In the genomic region with DNA sequence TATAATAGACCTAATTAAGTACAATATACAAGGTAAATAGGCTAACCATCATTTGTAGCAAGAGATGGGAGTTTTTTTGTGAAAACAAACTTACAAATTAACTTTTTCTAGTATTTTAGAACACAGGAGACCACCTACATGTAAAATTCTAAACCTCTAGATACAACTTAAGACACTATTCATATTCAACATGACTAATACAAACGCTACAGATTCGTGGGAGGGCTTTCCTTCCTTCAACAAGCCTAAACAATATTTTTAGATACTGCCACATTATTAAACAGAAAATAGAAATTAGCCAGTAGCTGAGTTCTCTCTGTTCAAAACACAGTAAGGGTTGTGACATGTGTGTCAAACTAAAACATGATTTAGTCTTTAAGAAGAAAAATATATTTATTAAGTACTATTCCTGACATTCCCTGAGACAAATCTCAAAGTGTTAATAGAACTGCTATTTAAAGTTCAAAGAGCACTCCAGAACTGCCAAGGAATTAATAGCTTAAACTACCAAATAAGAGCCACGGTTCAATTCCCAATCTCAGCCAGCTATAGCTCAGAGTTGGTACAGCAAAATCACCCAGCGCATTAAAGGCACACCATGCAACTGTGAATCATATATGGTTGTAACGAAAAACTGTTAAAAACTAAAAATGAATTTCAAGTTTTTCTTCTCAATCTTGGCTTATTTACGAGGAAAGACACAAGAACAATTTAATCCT, we compare ENCODE assay signal across 17 cellular contexts. TPM values are rescaled to one million over a fixed set of nuclear protein-coding genes. Genes with fewer than 3 reads are reported as not detected.
DNase-seq lines count a peak whose midpoint lies in the region; ATAC-seq and TF ChIP-seq lines count a peak whose summit lies in the region.
"Had no signal": no experiment of that assay in that cellular context is flagged by ENCODE, and none has a peak within 500 bp of the region (broad histone marks: within the 10 kb centered on the region; RNA-seq: fewer than 3 reads in every experiment).

No MANE protein-coding gene starts in this region.

- H3K27ac ChIP-seq in BLaER1 treated with 17β-estradiol and CSF1 and Interleukin-3, amounts not matched to agents 10 nM and 100 nM: peak overlapping the region in 3 of 11 experiments; percentile 6 to 32 (median 15); a peak in 2 of 22 replicates
- H3K27ac ChIP-seq in HUES48 (ENCODE audit: low read depth, low read length): peak overlapping the region; percentile 23
- H3K27ac ChIP-seq: body of pancreas, lower lobe of right lung, Peyer's patch, vagina had no signal

- DNase-seq in cardiac fibroblast (ENCODE audit: low read depth in 2 of 2): peak; percentile 31 to 48
- DNase-seq in left lobe of liver (ENCODE audit: low spot score): no peak
- no peak for DNase-seq in MV-4-11 (lab: John Stamatoyannopoulos, UW)
- DNase-seq in GF-D8 (lab: John Stamatoyannopoulos, UW): no peak
- DNase-seq in activated T-cell treated with anti-CD3 and anti-CD28 coated beads, Interleukin-2, amount 50 U/mL, for 72 hours: no peak
- no peak for DNase-seq in activated CD8-positive, alpha-beta memory T cell treated with anti-CD3 and anti-CD28 coated beads, Interleukin-2, amount 50 U/mL, for 48 hours
- DNase-seq: activated naive CD4-positive, alpha-beta T cell treated with Interleukin-2 at 50 U/mL for 16 hours; body of pancreas; COR-L47; lower lobe of right lung; NCI-H1436 treated with DMSO at 0.1 percent for 48 hours; Peyer's patch; stimulated activated CD8-positive, alpha-beta memory T cell treated with anti-CD3 and anti-CD28 coated beads, Interleukin-4, amount 100 ng/mL, for 48 hours had no signal

- no peak overlapping the region for H3K27ac Mint-ChIP-seq in activated T-cell treated with anti-CD3 and anti-CD28 coated beads, Interleukin-2, amount 50 U/mL, for 72 hours

- no peaks in the 10 kb centered on the region for H3K36me3 Mint-ChIP-seq in activated T-cell treated with anti-CD3 and anti-CD28 coated beads, Interleukin-2, amount 50 U/mL, for 72 hours (ENCODE audit: insufficient read depth in 2 of 2)

- H3K27me3 ChIP-seq in BLaER1 treated with 17β-estradiol and CSF1 and Interleukin-3, amounts not matched to agents 10 nM and 100 nM: no peaks in the 10 kb centered on the region
- no peaks in the 10 kb centered on the region for H3K27me3 ChIP-seq in HUES48 (ENCODE audit: control insufficient read depth, insufficient read depth, low read length)
- H3K27me3 ChIP-seq: body of pancreas, Peyer's patch, vagina had no signal

- 0 out of 22 replicates have a peak, but pooled peaks cover 0 to 4% (median 0%) of the 10 kb centered on the region in 11 experiments for H3K9me3 ChIP-seq in BLaER1 treated with 17β-estradiol and CSF1 and Interleukin-3, amounts not matched to agents 10 nM and 100 nM (replicated peaks in 1 of 11)
- no peaks in the 10 kb centered on the region for H3K9me3 ChIP-seq in HUES48 (ENCODE audit: control insufficient read depth, insufficient read depth, low read length)
- H3K9me3 ChIP-seq: body of pancreas, lower lobe of right lung, Peyer's patch, vagina had no signal

- no peak for TF ChIP-seq CTCF in cardiac fibroblast (IDR thresholded peaks at IDR 0.05; ENCODE audit: low read depth, low read length)

- peaks cover 100% of the 10 kb centered on the region in 11 experiments for H4K20me1 ChIP-seq in BLaER1 treated with 17β-estradiol and CSF1 and Interleukin-3, amounts not matched to agents 10 nM and 100 nM

- no peaks in the 10 kb centered on the region for H3K9me3 Mint-ChIP-seq in activated T-cell treated with anti-CD3 and anti-CD28 coated beads, Interleukin-2, amount 50 U/mL, for 72 hours

- H3K4me3 Mint-ChIP-seq in activated T-cell treated with anti-CD3 and anti-CD28 coated beads, Interleukin-2, amount 50 U/mL, for 72 hours: no peak overlapping the region

- no peaks in the 10 kb centered on the region for H3K27me3 Mint-ChIP-seq in activated T-cell treated with anti-CD3 and anti-CD28 coated beads, Interleukin-2, amount 50 U/mL, for 72 hours (ENCODE audit: low read depth)

- peaks cover 0 to 8% (median 0%) of the 10 kb centered on the region in 11 experiments; a peak in 1 of 22 replicates for H3K36me3 ChIP-seq in BLaER1 treated with 17β-estradiol and CSF1 and Interleukin-3, amounts not matched to agents 10 nM and 100 nM
- H3K36me3 ChIP-seq in HUES48 (ENCODE audit: control insufficient read depth, insufficient read depth, low read length): no peaks in the 10 kb centered on the region
- H3K36me3 ChIP-seq: lower lobe of right lung, Peyer's patch, vagina had no signal

- no peak overlapping the region for H3K4me3 ChIP-seq in BLaER1 treated with 17β-estradiol and CSF1 and Interleukin-3, amounts not matched to agents 10 nM and 100 nM
- no peak overlapping the region for H3K4me3 ChIP-seq in HUES48 (ENCODE audit: low read depth, low read length)
- H3K4me3 ChIP-seq in cardiac fibroblast (replicated peaks in 1 of 2; ENCODE audit: low read depth in 2 of 2, low read length in 2 of 2): no peak overlapping the region
- H3K4me3 ChIP-seq: body of pancreas, lower lobe of right lung, Peyer's patch, skin epidermis, vagina had no signal

- peak; percentile 52 for ATAC-seq in left lobe of liver
- no peak for ATAC-seq in activated T-cell treated with anti-CD3 and anti-CD28 coated beads, Interleukin-2, amount 50 U/mL, for 72 hours (replicated peaks in 1 of 2)

- peaks cover 44% of the 10 kb centered on the region for H3K4me1 Mint-ChIP-seq in activated T-cell treated with anti-CD3 and anti-CD28 coated beads, Interleukin-2, amount 50 U/mL, for 72 hours (ENCODE audit: low read depth)

- H3K9ac ChIP-seq in BLaER1 treated with 17β-estradiol and CSF1 and Interleukin-3, amounts not matched to agents 10 nM and 100 nM: peak overlapping the region in 2 of 11 experiments; percentile 59; a peak in 4 of 22 replicates
- no peak overlapping the region for H3K9ac ChIP-seq in HUES48 (ENCODE audit: low read depth, low read length)

- H3K4me2 ChIP-seq in BLaER1 treated with 17β-estradiol and CSF1 and Interleukin-3, amounts not matched to agents 10 nM and 100 nM: peak overlapping the region; percentile 46 to 89 (median 63)

- H3K4me1 ChIP-seq in BLaER1 treated with 17β-estradiol and CSF1 and Interleukin-3, amounts not matched to agents 10 nM and 100 nM: peaks cover 54 to 97% (median 78%) of the 10 kb centered on the region in 10 experiments
- peaks cover 46% of the 10 kb centered on the region for H3K4me1 ChIP-seq in HUES48 (ENCODE audit: control insufficient read depth, insufficient read depth, low read length)

RNA-seq across cellular contexts. Expression of a gene that starts 10.7 kb away (rescaled TPM):
- 41.9 TPM for total RNA-seq in left lobe of liver
- 10 to 100 TPM; 72.8 to 74.5 TPM for total RNA-seq in activated T-cell treated with anti-CD3 and anti-CD28 coated beads, Interleukin-2, amount 50 U/mL, for 72 hours

Comparison
In these comparisons a context has a peak if more than half of its experiments do, and no peak if none do; other contexts are left out.
1. DNase-seq: peak in cardiac fibroblast (2 of 2); none in left lobe of liver (single experiment), MV-4-11 (single experiment), GF-D8 (single experiment), activated T-cell treated with anti-CD3 and anti-CD28 coated beads, Interleukin-2, amount 50 U/mL, for 72 hours (0 of 2) and activated CD8-positive, alpha-beta memory T cell treated with anti-CD3 and anti-CD28 coated beads, Interleukin-2, amount 50 U/mL, for 48 hours (single experiment).